22 cellular contexts compared by ENCODE assay signal in the genomic region with DNA sequence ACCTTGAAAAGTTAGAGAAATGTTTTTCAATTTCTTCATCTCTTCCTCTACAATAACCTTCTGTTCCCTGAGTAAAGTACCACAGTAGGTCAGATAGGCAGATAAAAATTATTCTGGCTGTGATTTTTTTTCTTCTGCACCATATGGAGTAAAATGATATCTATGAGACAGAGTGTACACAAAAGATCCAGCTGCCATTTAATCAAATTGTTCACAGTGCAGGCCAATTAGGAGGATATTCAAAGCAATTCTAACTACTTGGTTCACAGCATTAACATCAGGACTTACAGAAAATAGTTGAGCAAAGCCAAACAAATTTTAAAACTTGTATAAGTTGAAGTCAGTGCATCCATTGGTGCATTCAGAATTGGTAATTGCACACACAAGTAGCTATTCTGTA.
"Had no signal": no experiment of that assay in that cellular context is flagged by ENCODE, and none has a peak within 500 bp of the region (broad histone marks: within the 10 kb centered on the region; RNA-seq: fewer than 3 reads in every experiment).

No MANE protein-coding gene starts in this region.

- H3K27ac ChIP-seq: esophagus muscularis mucosa, foreskin keratinocyte, gastroesophageal sphincter, heart left ventricle, hepatocyte, ovary, psoas muscle, sigmoid colon, stomach, thyroid gland, vagina had no signal

- H3K79me2 ChIP-seq: hepatocyte had no signal

- H3K9me3 ChIP-seq: esophagus muscularis mucosa, gastroesophageal sphincter, ovary, psoas muscle, sigmoid colon, stomach, thyroid gland, vagina had no signal

- DNase-seq: effector memory CD4-positive, alpha-beta T cell; foreskin keratinocyte; heart left ventricle; kidney; natural killer cell; occipital lobe; ovary; posterior cingulate gyrus; psoas muscle; right cardiac atrium; sigmoid colon; stimulated activated CD4-positive, alpha-beta T cell treated with anti-CD3 and anti-CD28 coated beads, Interleukin-2, amount 100 ng/mL, for 24 hours; stimulated activated CD4-positive, alpha-beta T cell treated with anti-CD3 and anti-CD28 coated beads, Interleukin-4, amount 100 ng/mL, for 24 hours; stimulated activated naive CD4-positive, alpha-beta T cell treated with Interleukin-2 at 50 U/mL for 16 hours; stomach; thyroid gland; trophoblast cell had no signal

- H2AFZ ChIP-seq: hepatocyte had no signal

- H3K4me1 ChIP-seq: esophagus muscularis mucosa, foreskin keratinocyte, gastroesophageal sphincter, heart left ventricle, psoas muscle, sigmoid colon, stomach, thyroid gland, vagina had no signal

- H3K27me3 ChIP-seq: esophagus muscularis mucosa, foreskin keratinocyte, gastroesophageal sphincter, heart left ventricle, hepatocyte, ovary, sigmoid colon, stomach, thyroid gland, vagina had no signal

- H3K4me2 ChIP-seq: hepatocyte had no signal

- H3K4me3 ChIP-seq: esophagus muscularis mucosa, gastroesophageal sphincter, heart left ventricle, hepatocyte, lung, ovary, psoas muscle, sigmoid colon, stomach, thyroid gland, vagina had no signal

- H3K36me3 ChIP-seq: esophagus muscularis mucosa, gastroesophageal sphincter, heart left ventricle, ovary, sigmoid colon, stomach, thyroid gland, vagina had no signal
